In the genomic region with DNA sequence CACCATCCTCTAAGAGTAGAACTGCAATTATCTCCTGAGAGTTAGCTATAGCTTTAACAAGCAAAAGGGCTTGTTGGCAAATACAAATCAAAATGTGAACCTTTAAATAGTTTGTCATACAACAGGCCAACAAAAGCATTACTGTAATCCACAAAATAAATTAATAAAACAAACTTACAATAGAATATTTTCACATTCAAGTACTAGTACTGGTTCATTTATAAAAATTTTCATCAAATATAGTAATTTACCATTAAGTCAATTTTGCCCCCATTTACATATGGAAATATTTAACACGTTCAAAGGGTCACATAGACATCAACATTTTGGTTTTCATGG, we compare ENCODE assay signal across 1 cellular context.
A peak's percentile ranks its signal among the peaks of the same experiment; 100 is the strongest.
TF ChIP-seq lines count a peak whose summit lies in the region.

No MANE protein-coding gene starts in this region.

TF ChIP-seq in HepG2, 621 proteins besides CTCF, POLR2A, EP300 and RAD21:
- 0 out of 2 replicates have a peak, but pooled peaks have one; percentile 5 for TF ChIP-seq RARG (CRISPR knock-in tag; IDR thresholded peaks at IDR 0.05; ENCODE audit: low read depth)
- TF ChIP-seq ZNF670 (CRISPR knock-in tag; IDR thresholded peaks at IDR 0.05; ENCODE audit: borderline replicate concordance), result no peak
- 0 out of 2 replicates have a peak, but pooled peaks have one; percentile 15 for TF ChIP-seq SSRP1 (CRISPR knock-in tag; IDR thresholded peaks at IDR 0.05)
- no peak for TF ChIP-seq ARID2 (CRISPR knock-in tag; IDR thresholded peaks at IDR 0.05; ENCODE audit: borderline replicate concordance)
- peak; percentile 55; the same call in 1 of the 2 replicates for TF ChIP-seq RBFOX2 (IDR thresholded peaks at IDR 0.05; ENCODE audit: low read depth, low read length)
- peak; percentile 50; the same call in 1 of the 2 replicates for TF ChIP-seq POLR2AphosphoS2 (IDR thresholded peaks at IDR 0.05; ENCODE audit: low read depth, low read length)
